19 cellular contexts compared by ENCODE assay signal in genomic region chr1:65478379-65479026, GRCh38. TPM values are rescaled to one million over a fixed set of nuclear protein-coding genes. Genes with fewer than 3 reads are reported as not detected.
DNase-seq lines count a peak whose midpoint lies in the region; ATAC-seq and TF ChIP-seq lines count a peak whose summit lies in the region.
"Had no signal": no experiment of that assay in that cellular context is flagged by ENCODE, and none has a peak within 500 bp of the region (broad histone marks: within the 10 kb centered on the region; RNA-seq: fewer than 3 reads in every experiment).

No MANE protein-coding gene starts in this region.

- no peaks in the 10 kb centered on the region for H3K9me3 ChIP-seq in CD8-positive, alpha-beta memory T cell (ENCODE audit: low read length)
- H3K9me3 ChIP-seq in vagina, result no peaks in the 10 kb centered on the region

- H3K4me1 Mint-ChIP-seq in CD8-positive, alpha-beta memory T cell, result no peaks in the 10 kb centered on the region
- peaks cover 22% of the 10 kb centered on the region for H3K4me1 Mint-ChIP-seq in HFFc6 (ENCODE audit: low read depth)
- H3K4me1 Mint-ChIP-seq: CD14-positive monocyte had no signal

- ATAC-seq in SK-N-SH treated with all-trans-retinoic acid at 6 μM for 48 hours, result peak; percentile 86
- ATAC-seq in left lobe of liver, result peak; percentile 29
- ATAC-seq in GM21717 (IDR thresholded peaks at IDR 0.05; ENCODE audit: unreplicated experiment), result no peak
- no peak for ATAC-seq in GM19395 (IDR thresholded peaks at IDR 0.05; ENCODE audit: unreplicated experiment)
- ATAC-seq: GM12878, HCT116 had no signal

- H3K36me3 Mint-ChIP-seq in CD8-positive, alpha-beta memory T cell, result peaks cover 0 to 1% (median 0%) of the 10 kb centered on the region in 3 donors
- H3K36me3 Mint-ChIP-seq in HFFc6 (ENCODE audit: low read depth), result no peaks in the 10 kb centered on the region
- H3K36me3 Mint-ChIP-seq: CD14-positive monocyte had no signal

- no peak for TF ChIP-seq POLR2A in vagina (IDR thresholded peaks at IDR 0.05)

- H3K4me3 Mint-ChIP-seq in CD8-positive, alpha-beta memory T cell, result no peak overlapping the region
- H3K4me3 Mint-ChIP-seq in HFFc6, result no peak overlapping the region
- H3K4me3 Mint-ChIP-seq: CD14-positive monocyte had no signal

- no peaks in the 10 kb centered on the region for H3K27me3 Mint-ChIP-seq in CD8-positive, alpha-beta memory T cell
- H3K27me3 Mint-ChIP-seq in HFFc6 (ENCODE audit: insufficient read depth), result no peaks in the 10 kb centered on the region

- TF ChIP-seq CTCF in vagina (IDR thresholded peaks at IDR 0.05) (no peak), HFFc6 (IDR thresholded peaks at IDR 0.05) (no peak)

- POLR2A ChIA-PET in CD8-positive, alpha-beta memory T cell (lab: Charles Lee), result no interaction called here

- H3K27me3 ChIP-seq in CD8-positive, alpha-beta memory T cell (ENCODE audit: insufficient read depth, low read length, poor library complexity, severe bottlenecking), result no peaks in the 10 kb centered on the region
- no peaks in the 10 kb centered on the region for H3K27me3 ChIP-seq in vagina

- DNase-seq in CD8-positive, alpha-beta memory T cell, result no peak
- DNase-seq in dedifferentiated amniotic fluid mesenchymal stem cell (ENCODE audit: extremely low spot score) (peak; percentile 71), left lobe of liver (ENCODE audit: low spot score) (no peak), vagina (ENCODE audit: extremely low spot score in 2 of 2) (no peak), HFFc6 (no peak)
- DNase-seq: DMS53, NCI-H1105 treated with DMSO at 0.1 percent for 48 hours, NCI-H1930, NCI-H2171 treated with DMSO at 0.1 percent for 48 hours, NCI-H510A, SHP77 had no signal

- H3K4me1 ChIP-seq in CD8-positive, alpha-beta memory T cell (ENCODE audit: insufficient read depth, low read length), result no peaks in the 10 kb centered on the region
- H3K4me1 ChIP-seq in vagina, result peaks cover 6% of the 10 kb centered on the region

- H3K4me3 ChIP-seq in CD8-positive, alpha-beta memory T cell (ENCODE audit: low read length), result no peak overlapping the region
- H3K4me3 ChIP-seq in vagina, result no peak overlapping the region
- H3K4me3 ChIP-seq: GM12878 had no signal

- no peak overlapping the region for H3K27ac Mint-ChIP-seq in CD8-positive, alpha-beta memory T cell
- no peak overlapping the region for H3K27ac Mint-ChIP-seq in HFFc6
- H3K27ac Mint-ChIP-seq: CD14-positive monocyte had no signal

- peak overlapping the region; percentile 64 for H3K27ac ChIP-seq in CD8-positive, alpha-beta memory T cell (ENCODE audit: low read depth, low read length)
- no peak overlapping the region for H3K27ac ChIP-seq in vagina
- H3K27ac ChIP-seq: HL-60, KMS-11 had no signal

- H3K9me3 Mint-ChIP-seq in CD8-positive, alpha-beta memory T cell, result peaks cover 0 to 2% (median 0%) of the 10 kb centered on the region in 5 donors
- H3K9me3 Mint-ChIP-seq in HFFc6, result no peaks in the 10 kb centered on the region
- H3K9me3 Mint-ChIP-seq: CD14-positive monocyte had no signal

- CTCF ChIA-PET in CD8-positive, alpha-beta memory T cell (lab: Charles Lee), result no interaction called here

- H3K36me3 ChIP-seq in CD8-positive, alpha-beta memory T cell (ENCODE audit: insufficient read depth, low read length), result no peaks in the 10 kb centered on the region
- no peaks in the 10 kb centered on the region for H3K36me3 ChIP-seq in vagina

- intact Hi-C loops in vagina (cut with DNase I), result no loop called here

TF ChIP-seq in SK-N-SH treated with all-trans-retinoic acid at 6 μM for 48 hours, 23 proteins besides CTCF, POLR2A, EP300 and RAD21:
- TF ChIP-seq ESRRG (CRISPR knock-in tag; IDR thresholded peaks at IDR 0.05) (no peak), BACH2 (CRISPR knock-in tag; IDR thresholded peaks at IDR 0.05; ENCODE audit: borderline replicate concordance) (no peak), ARNTL (CRISPR knock-in tag; IDR thresholded peaks at IDR 0.05; ENCODE audit: borderline replicate concordance, low read depth) (no peak), OSR1 (CRISPR knock-in tag; IDR thresholded peaks at IDR 0.05) (no peak), ZC3H10 (CRISPR knock-in tag; IDR thresholded peaks at IDR 0.05) (no peak), ZFP3 (CRISPR knock-in tag; IDR thresholded peaks at IDR 0.05) (no peak), RARB (CRISPR knock-in tag; IDR thresholded peaks at IDR 0.05) (no peak), ZFP30 (CRISPR knock-in tag; IDR thresholded peaks at IDR 0.05) (no peak), GLIS3 (CRISPR knock-in tag; IDR thresholded peaks at IDR 0.05) (no peak), TOX (CRISPR knock-in tag; IDR thresholded peaks at IDR 0.05; ENCODE audit: borderline replicate concordance) (no peak), ZNF8 (CRISPR knock-in tag; IDR thresholded peaks at IDR 0.05) (no peak), TCF4 (CRISPR knock-in tag; IDR thresholded peaks at IDR 0.05; ENCODE audit: borderline replicate concordance) (no peak), CSDC2 (CRISPR knock-in tag; IDR thresholded peaks at IDR 0.05) (no peak), ZNF565 (CRISPR knock-in tag; conservative IDR thresholded peaks at IDR 0.05; ENCODE audit: low read depth) (no peak), PPARA (CRISPR knock-in tag; IDR thresholded peaks at IDR 0.05; ENCODE audit: borderline replicate concordance) (no peak)
- TF ChIP-seq, protein P1, sequence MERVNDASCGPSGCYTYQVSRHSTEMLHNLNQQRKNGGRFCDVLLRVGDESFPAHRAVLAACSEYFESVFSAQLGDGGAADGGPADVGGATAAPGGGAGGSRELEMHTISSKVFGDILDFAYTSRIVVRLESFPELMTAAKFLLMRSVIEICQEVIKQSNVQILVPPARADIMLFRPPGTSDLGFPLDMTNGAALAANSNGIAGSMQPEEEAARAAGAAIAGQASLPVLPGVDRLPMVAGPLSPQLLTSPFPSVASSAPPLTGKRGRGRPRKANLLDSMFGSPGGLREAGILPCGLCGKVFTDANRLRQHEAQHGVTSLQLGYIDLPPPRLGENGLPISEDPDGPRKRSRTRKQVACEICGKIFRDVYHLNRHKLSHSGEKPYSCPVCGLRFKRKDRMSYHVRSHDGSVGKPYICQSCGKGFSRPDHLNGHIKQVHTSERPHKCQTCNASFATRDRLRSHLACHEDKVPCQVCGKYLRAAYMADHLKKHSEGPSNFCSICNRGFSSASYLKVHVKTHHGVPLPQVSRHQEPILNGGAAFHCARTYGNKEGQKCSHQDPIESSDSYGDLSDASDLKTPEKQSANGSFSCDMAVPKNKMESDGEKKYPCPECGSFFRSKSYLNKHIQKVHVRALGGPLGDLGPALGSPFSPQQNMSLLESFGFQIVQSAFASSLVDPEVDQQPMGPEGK (CRISPR knock-in tag; IDR thresholded peaks at IDR 0.05; ENCODE audit: borderline replicate concordance), result no peak
- TF ChIP-seq, protein P2, sequence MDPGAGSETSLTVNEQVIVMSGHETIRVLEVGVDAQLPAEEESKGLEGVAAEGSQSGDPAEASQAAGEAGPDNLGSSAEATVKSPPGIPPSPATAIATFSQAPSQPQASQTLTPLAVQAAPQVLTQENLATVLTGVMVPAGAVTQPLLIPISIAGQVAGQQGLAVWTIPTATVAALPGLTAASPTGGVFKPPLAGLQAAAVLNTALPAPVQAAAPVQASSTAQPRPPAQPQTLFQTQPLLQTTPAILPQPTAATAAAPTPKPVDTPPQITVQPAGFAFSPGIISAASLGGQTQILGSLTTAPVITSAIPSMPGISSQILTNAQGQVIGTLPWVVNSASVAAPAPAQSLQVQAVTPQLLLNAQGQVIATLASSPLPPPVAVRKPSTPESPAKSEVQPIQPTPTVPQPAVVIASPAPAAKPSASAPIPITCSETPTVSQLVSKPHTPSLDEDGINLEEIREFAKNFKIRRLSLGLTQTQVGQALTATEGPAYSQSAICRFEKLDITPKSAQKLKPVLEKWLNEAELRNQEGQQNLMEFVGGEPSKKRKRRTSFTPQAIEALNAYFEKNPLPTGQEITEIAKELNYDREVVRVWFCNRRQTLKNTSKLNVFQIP (CRISPR knock-in tag; IDR thresholded peaks at IDR 0.05; ENCODE audit: borderline replicate concordance, low read depth), result no peak
- TF ChIP-seq, protein P3, sequence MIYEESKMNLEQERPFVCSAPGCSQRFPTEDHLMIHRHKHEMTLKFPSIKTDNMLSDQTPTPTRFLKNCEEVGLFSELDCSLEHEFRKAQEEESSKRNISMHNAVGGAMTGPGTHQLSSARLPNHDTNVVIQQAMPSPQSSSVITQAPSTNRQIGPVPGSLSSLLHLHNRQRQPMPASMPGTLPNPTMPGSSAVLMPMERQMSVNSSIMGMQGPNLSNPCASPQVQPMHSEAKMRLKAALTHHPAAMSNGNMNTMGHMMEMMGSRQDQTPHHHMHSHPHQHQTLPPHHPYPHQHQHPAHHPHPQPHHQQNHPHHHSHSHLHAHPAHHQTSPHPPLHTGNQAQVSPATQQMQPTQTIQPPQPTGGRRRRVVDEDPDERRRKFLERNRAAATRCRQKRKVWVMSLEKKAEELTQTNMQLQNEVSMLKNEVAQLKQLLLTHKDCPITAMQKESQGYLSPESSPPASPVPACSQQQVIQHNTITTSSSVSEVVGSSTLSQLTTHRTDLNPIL (CRISPR knock-in tag; IDR thresholded peaks at IDR 0.05; ENCODE audit: low read depth), result no peak

RNA-seq across cellular contexts. Expression of gene LEPR, which starts 58.0 kb away (rescaled TPM):
- total RNA-seq in CD8-positive, alpha-beta memory T cell, result 1 to 10 TPM; 1.5 to 1.8 TPM
- polyA plus RNA-seq in CD8-positive, alpha-beta memory T cell, result 3.1 TPM
- total RNA-seq in left lobe of liver, result 51.9 TPM
- 16.2 TPM for total RNA-seq in vagina
- total RNA-seq in HFFc6 (2021; fragmentation: NEBNext Ultra II Directional; extraction: Animal tissue kit (Norgen Biotek cat#: 25700)), result 10 to 100 TPM; 13.5 to 24.8 (median 15.4) TPM

RNA-seq across cellular contexts. Expression of gene LEPROT, which starts 58.0 kb away (rescaled TPM):
- 10 to 100 TPM; 16.4 to 21.6 TPM for total RNA-seq in CD8-positive, alpha-beta memory T cell
- polyA plus RNA-seq in CD8-positive, alpha-beta memory T cell, result 18.1 TPM
- total RNA-seq in left lobe of liver (33.1 TPM), vagina (37.8 TPM)
- 100 to 1,000 TPM; 100 to 124 (median 108) TPM for total RNA-seq in HFFc6 (2021; fragmentation: NEBNext Ultra II Directional; extraction: Animal tissue kit (Norgen Biotek cat#: 25700))

Comparison
In these comparisons a context has a peak if more than half of its experiments do, and no peak if none do; other contexts are left out.
1. ATAC-seq: peak in SK-N-SH treated with all-trans-retinoic acid at 6 μM for 48 hours (single experiment) and left lobe of liver (single experiment); none in GM21717 (single experiment) and GM19395 (single experiment).